Comparison of ENCODE assay signal across 1 cellular context in the genomic region with DNA sequence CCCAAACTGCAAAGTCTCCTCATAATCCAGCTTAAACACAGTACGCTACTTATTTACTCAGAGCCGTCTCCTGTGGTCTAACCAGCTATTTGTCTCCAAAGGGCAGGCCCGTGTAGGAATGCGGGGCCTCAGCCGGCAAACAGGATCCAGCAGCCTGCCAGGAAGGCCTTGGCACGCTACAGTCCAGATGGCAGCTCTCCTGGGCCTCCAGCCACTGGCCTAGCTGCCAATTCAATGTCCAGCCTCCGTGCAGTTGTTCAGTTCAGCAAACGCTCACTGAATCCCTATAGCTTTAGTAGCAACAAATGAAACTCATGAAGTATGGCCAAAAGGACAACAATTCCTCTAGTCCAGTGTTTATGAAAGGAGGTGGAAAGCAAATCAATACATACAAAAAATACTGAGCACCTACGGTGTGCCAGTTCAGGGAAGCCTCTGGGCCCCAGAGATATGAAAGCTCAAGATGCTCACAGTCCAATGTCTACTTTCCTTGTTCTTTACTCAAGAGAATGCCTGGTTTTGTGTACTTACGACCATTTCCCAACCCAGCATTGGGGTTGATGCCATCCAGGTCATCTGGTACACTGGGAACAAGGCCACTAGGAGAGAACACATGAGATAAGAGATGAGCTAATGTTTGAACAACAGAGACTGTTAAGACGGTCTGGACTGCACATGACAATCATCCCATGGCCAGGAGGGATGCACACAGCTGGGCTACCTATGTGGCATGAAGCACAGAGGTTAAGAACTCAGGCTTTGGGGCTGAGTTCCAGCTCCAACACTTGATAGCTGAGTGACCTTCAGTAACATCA.
TF ChIP-seq lines count a peak whose summit lies in the region.

No MANE protein-coding gene starts in this region.

TF ChIP-seq in HepG2, 621 proteins besides CTCF, POLR2A, EP300 and RAD21 (continued from another document and continues in another):
- TF ChIP-seq ZBTB40 (IDR thresholded peaks at IDR 0.05) (no peak), ZBTB40 (CRISPR knock-in tag; IDR thresholded peaks at IDR 0.05) (peak; percentile 49; the same call in 1 of the 2 replicates), FOXA3 (CRISPR knock-in tag; IDR thresholded peaks at IDR 0.05) (peak; percentile 95), AKAP8 (CRISPR knock-in tag; IDR thresholded peaks at IDR 0.05) (peak; percentile 81; the same call in 1 of the 2 replicates), FOXM1 (CRISPR knock-in tag; IDR thresholded peaks at IDR 0.05) (no peak), FIP1L1 (IDR thresholded peaks at IDR 0.05; ENCODE audit: borderline replicate concordance, insufficient read depth, low read depth, low read length) (no peak), NR2F1 (CRISPR knock-in tag; IDR thresholded peaks at IDR 0.05) (peak; percentile 19 to 82; a peak in 2 of 4 replicates), ZUFSP (CRISPR knock-in tag; IDR thresholded peaks at IDR 0.05; ENCODE audit: borderline replicate concordance) (no peak), ZNF543 (CRISPR knock-in tag; IDR thresholded peaks at IDR 0.05) (no peak), WIZ (CRISPR knock-in tag; IDR thresholded peaks at IDR 0.05) (no peak), SP4 (CRISPR knock-in tag; IDR thresholded peaks at IDR 0.05) (no peak), DNMT1 (CRISPR knock-in tag; IDR thresholded peaks at IDR 0.05) (no peak), ZNF678 (CRISPR knock-in tag; IDR thresholded peaks at IDR 0.05) (no peak), RBM22 (optimal IDR thresholded peaks at IDR 0.05; ENCODE audit: low read length) (no peak), TMF1 (CRISPR knock-in tag; IDR thresholded peaks at IDR 0.05; ENCODE audit: low read depth) (no peak), ARNT (IDR thresholded peaks at IDR 0.05) (peak; percentile 82; the same call in 1 of the 2 replicates), TFDP2 (CRISPR knock-in tag; IDR thresholded peaks at IDR 0.05) (no peak; the same call in 1 of the 2 replicates), RBAK (CRISPR knock-in tag; IDR thresholded peaks at IDR 0.05) (no peak), ZNF589 (CRISPR knock-in tag; conservative IDR thresholded peaks at IDR 0.05) (no peak), CHD2 (IDR thresholded peaks at IDR 0.05; ENCODE audit: low read depth, low read length) (0 out of 2 replicates have a peak, but pooled peaks have one; percentile 41), MAFK (conservative IDR thresholded peaks at IDR 0.05 in 1 of 2, IDR thresholded peaks at IDR 0.05 in 1 of 2; ENCODE audit: low read length in 2 of 2) (no peak), ZFP36L2 (CRISPR knock-in tag; IDR thresholded peaks at IDR 0.05) (no peak)
- TF ChIP-seq, protein P1, sequence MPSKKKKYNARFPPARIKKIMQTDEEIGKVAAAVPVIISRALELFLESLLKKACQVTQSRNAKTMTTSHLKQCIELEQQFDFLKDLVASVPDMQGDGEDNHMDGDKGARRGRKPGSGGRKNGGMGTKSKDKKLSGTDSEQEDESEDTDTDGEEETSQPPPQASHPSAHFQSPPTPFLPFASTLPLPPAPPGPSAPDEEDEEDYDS (CRISPR knock-in tag; IDR thresholded peaks at IDR 0.05), result peak; percentile 30; the same call in 1 of the 2 replicates
- TF ChIP-seq, protein P2, sequence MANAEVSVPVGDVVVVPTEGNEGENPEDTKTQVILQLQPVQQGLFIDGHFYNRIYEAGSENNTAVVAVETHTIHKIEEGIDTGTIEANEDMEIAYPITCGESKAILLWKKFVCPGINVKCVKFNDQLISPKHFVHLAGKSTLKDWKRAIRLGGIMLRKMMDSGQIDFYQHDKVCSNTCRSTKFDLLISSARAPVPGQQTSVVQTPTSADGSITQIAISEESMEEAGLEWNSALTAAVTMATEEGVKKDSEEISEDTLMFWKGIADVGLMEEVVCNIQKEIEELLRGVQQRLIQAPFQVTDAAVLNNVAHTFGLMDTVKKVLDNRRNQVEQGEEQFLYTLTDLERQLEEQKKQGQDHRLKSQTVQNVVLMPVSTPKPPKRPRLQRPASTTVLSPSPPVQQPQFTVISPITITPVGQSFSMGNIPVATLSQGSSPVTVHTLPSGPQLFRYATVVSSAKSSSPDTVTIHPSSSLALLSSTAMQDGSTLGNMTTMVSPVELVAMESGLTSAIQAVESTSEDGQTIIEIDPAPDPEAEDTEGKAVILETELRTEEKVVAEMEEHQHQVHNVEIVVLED (CRISPR knock-in tag; IDR thresholded peaks at IDR 0.05; ENCODE audit: borderline replicate concordance), result peak; percentile 62; the same call in 1 of the 2 replicates
- TF ChIP-seq, protein P3, sequence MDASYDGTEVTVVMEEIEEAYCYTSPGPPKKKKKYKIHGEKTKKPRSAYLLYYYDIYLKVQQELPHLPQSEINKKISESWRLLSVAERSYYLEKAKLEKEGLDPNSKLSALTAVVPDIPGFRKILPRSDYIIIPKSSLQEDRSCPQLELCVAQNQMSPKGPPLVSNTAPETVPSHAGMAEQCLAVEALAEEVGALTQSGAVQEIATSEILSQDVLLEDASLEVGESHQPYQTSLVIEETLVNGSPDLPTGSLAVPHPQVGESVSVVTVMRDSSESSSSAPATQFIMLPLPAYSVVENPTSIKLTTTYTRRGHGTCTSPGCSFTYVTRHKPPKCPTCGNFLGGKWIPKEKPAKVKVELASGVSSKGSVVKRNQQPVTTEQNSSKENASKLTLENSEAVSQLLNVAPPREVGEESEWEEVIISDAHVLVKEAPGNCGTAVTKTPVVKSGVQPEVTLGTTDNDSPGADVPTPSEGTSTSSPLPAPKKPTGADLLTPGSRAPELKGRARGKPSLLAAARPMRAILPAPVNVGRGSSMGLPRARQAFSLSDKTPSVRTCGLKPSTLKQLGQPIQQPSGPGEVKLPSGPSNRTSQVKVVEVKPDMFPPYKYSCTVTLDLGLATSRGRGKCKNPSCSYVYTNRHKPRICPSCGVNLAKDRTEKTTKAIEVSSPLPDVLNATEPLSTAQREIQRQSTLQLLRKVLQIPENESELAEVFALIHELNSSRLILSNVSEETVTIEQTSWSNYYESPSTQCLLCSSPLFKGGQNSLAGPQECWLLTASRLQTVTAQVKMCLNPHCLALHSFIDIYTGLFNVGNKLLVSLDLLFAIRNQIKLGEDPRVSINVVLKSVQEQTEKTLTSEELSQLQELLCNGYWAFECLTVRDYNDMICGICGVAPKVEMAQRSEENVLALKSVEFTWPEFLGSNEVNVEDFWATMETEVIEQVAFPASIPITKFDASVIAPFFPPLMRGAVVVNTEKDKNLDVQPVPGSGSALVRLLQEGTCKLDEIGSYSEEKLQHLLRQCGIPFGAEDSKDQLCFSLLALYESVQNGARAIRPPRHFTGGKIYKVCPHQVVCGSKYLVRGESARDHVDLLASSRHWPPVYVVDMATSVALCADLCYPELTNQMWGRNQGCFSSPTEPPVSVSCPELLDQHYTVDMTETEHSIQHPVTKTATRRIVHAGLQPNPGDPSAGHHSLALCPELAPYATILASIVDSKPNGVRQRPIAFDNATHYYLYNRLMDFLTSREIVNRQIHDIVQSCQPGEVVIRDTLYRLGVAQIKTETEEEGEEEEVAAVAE (CRISPR knock-in tag; IDR thresholded peaks at IDR 0.05; ENCODE audit: borderline replicate concordance), result peak; percentile 26
- TF ChIP-seq, protein P4, sequence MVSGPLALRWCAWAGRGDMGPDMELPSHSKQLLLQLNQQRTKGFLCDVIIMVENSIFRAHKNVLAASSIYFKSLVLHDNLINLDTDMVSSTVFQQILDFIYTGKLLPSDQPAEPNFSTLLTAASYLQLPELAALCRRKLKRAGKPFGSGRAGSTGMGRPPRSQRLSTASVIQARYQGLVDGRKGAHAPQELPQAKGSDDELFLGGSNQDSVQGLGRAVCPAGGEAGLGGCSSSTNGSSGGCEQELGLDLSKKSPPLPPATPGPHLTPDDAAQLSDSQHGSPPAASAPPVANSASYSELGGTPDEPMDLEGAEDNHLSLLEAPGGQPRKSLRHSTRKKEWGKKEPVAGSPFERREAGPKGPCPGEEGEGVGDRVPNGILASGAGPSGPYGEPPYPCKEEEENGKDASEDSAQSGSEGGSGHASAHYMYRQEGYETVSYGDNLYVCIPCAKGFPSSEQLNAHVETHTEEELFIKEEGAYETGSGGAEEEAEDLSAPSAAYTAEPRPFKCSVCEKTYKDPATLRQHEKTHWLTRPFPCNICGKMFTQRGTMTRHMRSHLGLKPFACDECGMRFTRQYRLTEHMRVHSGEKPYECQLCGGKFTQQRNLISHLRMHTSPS (CRISPR knock-in tag; IDR thresholded peaks at IDR 0.05; ENCODE audit: low read depth), result peak; percentile 96
